In the genomic region with DNA sequence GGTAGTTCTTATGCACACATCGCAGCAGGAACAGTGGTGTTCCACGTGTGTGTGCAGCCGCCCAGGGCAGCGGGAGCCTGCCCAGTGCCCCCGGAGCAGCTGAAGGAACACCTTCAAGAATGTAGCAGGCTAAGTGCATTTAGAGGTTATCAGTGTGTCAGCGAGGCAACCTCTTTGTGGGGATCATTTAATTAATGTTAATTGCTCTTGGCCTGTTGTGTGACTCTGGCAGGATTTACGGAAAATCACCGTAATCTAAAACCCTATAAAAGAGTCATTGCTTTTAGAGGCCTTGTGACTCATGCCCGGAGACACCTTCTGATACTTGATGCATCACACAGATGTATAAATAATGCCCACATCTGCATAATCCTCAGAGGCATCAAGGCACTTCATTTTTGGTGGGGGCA, we compare ENCODE assay signal across 18 cellular contexts. TPM values are rescaled to one million over a fixed set of nuclear protein-coding genes. Genes with fewer than 3 reads are reported as not detected.
DNase-seq lines count a peak whose midpoint lies in the region; ATAC-seq and TF ChIP-seq lines count a peak whose summit lies in the region.
"Had no signal": no experiment of that assay in that cellular context is flagged by ENCODE, and none has a peak within 500 bp of the region (broad histone marks: within the 10 kb centered on the region; RNA-seq: fewer than 3 reads in every experiment).

No MANE protein-coding gene starts in this region.

- H3K27me3 ChIP-seq in tibial artery = no peaks in the 10 kb centered on the region
- H3K27me3 ChIP-seq: ascending aorta had no signal

- peaks cover 0 to 19% (median 8%) of the 10 kb centered on the region in 4 donors for H3K4me1 ChIP-seq in tibial artery
- H3K4me1 ChIP-seq: ascending aorta, prostate gland had no signal

- POLR2A ChIA-PET in naive thymus-derived CD8-positive, alpha-beta T cell (lab: Charles Lee) = no interaction called here

- H3K4me3 Mint-ChIP-seq in naive thymus-derived CD8-positive, alpha-beta T cell = no peak overlapping the region
- H3K4me3 Mint-ChIP-seq: immature natural killer cell; stimulated activated naive B cell treated with anti-CD40 and anti-IgM and Interleukin-4, amounts not matched to agents 10 μg/mL and 1 μg/mL and 100 μg/mL, for 72 hours had no signal

- TF ChIP-seq CTCF in tibial artery (IDR thresholded peaks at IDR 0.05) = no peak

- no peaks in the 10 kb centered on the region for H3K27me3 Mint-ChIP-seq in naive thymus-derived CD8-positive, alpha-beta T cell
- H3K27me3 Mint-ChIP-seq: stimulated activated naive B cell treated with anti-CD40 and anti-IgM and Interleukin-4, amounts not matched to agents 10 μg/mL and 1 μg/mL and 100 μg/mL, for 72 hours had no signal

- no peak overlapping the region for H3K4me3 ChIP-seq in tibial artery
- H3K4me3 ChIP-seq: ascending aorta, GM12878, prostate gland had no signal

- H3K36me3 ChIP-seq in tibial artery = no peaks in the 10 kb centered on the region
- H3K36me3 ChIP-seq: ascending aorta, prostate gland had no signal

- H3K27ac Mint-ChIP-seq in naive thymus-derived CD8-positive, alpha-beta T cell = peak overlapping the region in 1 of 10 donors; percentile 40
- H3K27ac Mint-ChIP-seq: activated T-helper 2 cell treated with anti-CD3 and anti-CD28 coated beads, Interferon-gamma antibody, Interleukin-2, Interleukin-4, amounts not matched to agents 10 μg/mL and 5 μg/mL and 100 μg/mL, durations not matched to agents 14 hours and 24 hours and 36 hours; immature natural killer cell; stimulated activated naive B cell treated with anti-CD40 and anti-IgM and Interleukin-4, amounts not matched to agents 10 μg/mL and 1 μg/mL and 100 μg/mL, for 72 hours had no signal

- peak; percentile 2 for DNase-seq in stimulated activated CD4-positive, alpha-beta T cell treated with anti-CD3 and anti-CD28 coated beads, Interleukin-15, amount 100 ng/mL, for 24 hours
- no peak for DNase-seq in stimulated activated CD4-positive, alpha-beta T cell treated with anti-CD3 and anti-CD28 coated beads, Interleukin-12 subunit alpha, Interleukin-12 subunit beta, amount 100 ng/mL, for 4 hours
- DNase-seq in NCI-H69 (lab: John Stamatoyannopoulos, UW) (peak; percentile 11), Right ventricle myocardium superior (no peak), tibial artery (no peak), OCI-M1 (lab: John Stamatoyannopoulos, UW) (no peak)
- DNase-seq in naive thymus-derived CD8-positive, alpha-beta T cell = no peak
- DNase-seq: DMS79 treated with DMSO at 0.1 percent for 48 hours; foreskin melanocyte; immature natural killer cell; NCI-H1092 treated with DMSO at 0.1 percent for 48 hours; stimulated activated CD4-positive, alpha-beta T cell treated with anti-CD3 and anti-CD28 coated beads, Interleukin-4, amount 100 ng/mL, for 1 hour; stimulated activated naive B cell treated with anti-CD40 and anti-IgM and Interleukin-4, amounts not matched to agents 10 μg/mL and 1 μg/mL and 100 μg/mL, for 72 hours had no signal

- ATAC-seq in Right ventricle myocardium superior (ENCODE audit: poor library complexity) = peak; percentile 21
- no peak for ATAC-seq in GM18867 (IDR thresholded peaks at IDR 0.05; ENCODE audit: unreplicated experiment)
- ATAC-seq in naive thymus-derived CD8-positive, alpha-beta T cell = no peak
- ATAC-seq: GM12878; stimulated activated naive B cell treated with anti-CD40 and anti-IgM and Interleukin-4, amounts not matched to agents 10 μg/mL and 1 μg/mL and 100 μg/mL, for 72 hours had no signal

- no peaks in the 10 kb centered on the region for H3K9me3 Mint-ChIP-seq in naive thymus-derived CD8-positive, alpha-beta T cell
- H3K9me3 Mint-ChIP-seq: activated T-helper 2 cell treated with anti-CD3 and anti-CD28 coated beads, Interferon-gamma antibody, Interleukin-2, Interleukin-4, amounts not matched to agents 10 μg/mL and 5 μg/mL and 100 μg/mL, durations not matched to agents 14 hours and 24 hours and 36 hours; immature natural killer cell; stimulated activated naive B cell treated with anti-CD40 and anti-IgM and Interleukin-4, amounts not matched to agents 10 μg/mL and 1 μg/mL and 100 μg/mL, for 72 hours had no signal

- no peaks in the 10 kb centered on the region for H3K9me3 ChIP-seq in tibial artery
- H3K9me3 ChIP-seq: ascending aorta, prostate gland had no signal

- H3K4me1 Mint-ChIP-seq in naive thymus-derived CD8-positive, alpha-beta T cell = peaks cover 0 to 5% (median 2%) of the 10 kb centered on the region in 4 donors
- H3K4me1 Mint-ChIP-seq: immature natural killer cell; stimulated activated naive B cell treated with anti-CD40 and anti-IgM and Interleukin-4, amounts not matched to agents 10 μg/mL and 1 μg/mL and 100 μg/mL, for 72 hours had no signal

- intact Hi-C loops in Right ventricle myocardium superior (cut with DNase I) (loop anchor here (5.0 kb wide), 1 partner anchor 121 kb away; no protein-coding TSS in a partner anchor), tibial artery (cut with DNase I; ENCODE audit: low total_unique reads) (no loop called here)

- H3K27ac ChIP-seq in tibial artery = peak overlapping the region in 1 of 2 donors; percentile 64
- H3K27ac ChIP-seq: prostate gland had no signal

- no peaks in the 10 kb centered on the region for H3K36me3 Mint-ChIP-seq in naive thymus-derived CD8-positive, alpha-beta T cell
- H3K36me3 Mint-ChIP-seq: immature natural killer cell; stimulated activated naive B cell treated with anti-CD40 and anti-IgM and Interleukin-4, amounts not matched to agents 10 μg/mL and 1 μg/mL and 100 μg/mL, for 72 hours had no signal

RNA-seq across cellular contexts. Expression of a gene that starts 47.3 kb away (rescaled TPM):
- total RNA-seq in Right ventricle myocardium superior = 147 TPM
- 10 to 100 TPM; 11.9 to 13.5 TPM for total RNA-seq in naive thymus-derived CD8-positive, alpha-beta T cell
- 10 to 100 TPM in 2 of 3 donors, 1 to 10 TPM in 1; 8.9 to 16.3 (median 15.6) TPM for polyA plus RNA-seq in naive thymus-derived CD8-positive, alpha-beta T cell

Comparison
In these comparisons a context has a peak if more than half of its experiments do, and no peak if none do; other contexts are left out.
1. DNase-seq: peak in stimulated activated CD4-positive, alpha-beta T cell treated with anti-CD3 and anti-CD28 coated beads, Interleukin-15, amount 100 ng/mL, for 24 hours (single experiment) and NCI-H69 (single experiment); none in stimulated activated CD4-positive, alpha-beta T cell treated with anti-CD3 and anti-CD28 coated beads, Interleukin-12 subunit alpha, Interleukin-12 subunit beta, amount 100 ng/mL, for 4 hours (single experiment), Right ventricle myocardium superior (single experiment), tibial artery (0 of 2), OCI-M1 (single experiment) and naive thymus-derived CD8-positive, alpha-beta T cell (0 of 10).
2. RNA of a gene that starts 47.3 kb away (total RNA-seq): 147 TPM in Right ventricle myocardium superior (single experiment); 11.9 to 13.5 TPM in naive thymus-derived CD8-positive, alpha-beta T cell; every median in the first group is over 10 times any median in the second.